In the genomic region with DNA sequence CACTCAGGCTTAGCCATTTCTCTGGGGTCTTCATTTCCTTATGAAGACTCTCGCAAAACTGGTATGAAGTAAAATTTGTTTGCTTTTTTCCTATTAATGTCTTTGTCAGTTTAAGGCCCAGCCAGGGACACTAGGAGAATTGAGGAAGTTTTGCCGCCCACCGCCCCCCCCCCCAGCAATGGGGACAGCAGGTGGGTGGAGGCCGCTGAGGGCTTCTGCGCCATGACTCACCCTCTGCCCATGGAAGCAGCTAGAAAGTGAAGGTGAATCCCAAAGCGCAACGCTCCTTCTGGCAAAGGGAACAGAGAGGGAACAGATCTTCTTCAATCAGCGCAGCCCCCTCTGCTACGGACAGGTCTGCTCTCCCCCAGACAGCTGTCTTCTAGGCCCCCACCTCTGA, we compare ENCODE assay signal across 1 cellular context.
TF ChIP-seq lines count a peak whose summit lies in the region.

No MANE protein-coding gene starts in this region.

TF ChIP-seq in HepG2, 621 proteins besides CTCF, POLR2A, EP300 and RAD21:
- TF ChIP-seq ZNF253 (CRISPR knock-in tag; IDR thresholded peaks at IDR 0.05; ENCODE audit: borderline replicate concordance) (peak; percentile 41; the same call in 1 of the 2 replicates), SAP130 (CRISPR knock-in tag; IDR thresholded peaks at IDR 0.05; ENCODE audit: low read depth) (no peak), REXO4 (CRISPR knock-in tag; IDR thresholded peaks at IDR 0.05; ENCODE audit: borderline replicate concordance) (no peak), ZBTB38 (CRISPR knock-in tag; IDR thresholded peaks at IDR 0.05) (peak; percentile 47; the same call in 1 of the 2 replicates)
